In genomic region chr17:14308636-14308964, GRCh38 we compare ENCODE assay signal across 8 cellular contexts. TPM values are rescaled to one million over a fixed set of nuclear protein-coding genes. Genes with fewer than 3 reads are reported as not detected.
A peak's percentile ranks its signal among the peaks of the same experiment; 100 is the strongest.
DNase-seq lines count a peak whose midpoint lies in the region; ATAC-seq, FAIRE-seq and TF ChIP-seq lines count a peak whose summit lies in the region.

No MANE protein-coding gene starts in this region.

- CTCF ChIA-PET in CD4-positive, alpha-beta T cell (lab: Charles Lee): no interaction called here

- no peaks in the 10 kb centered on the region for H3K27me3 Mint-ChIP-seq in CD4-positive, alpha-beta T cell

- no peak overlapping the region for H3K27ac ChIP-seq in CD4-positive, alpha-beta T cell (ENCODE audit: low read depth, low read length)
- H3K27ac ChIP-seq in RWPE2 (ENCODE audit: poor library complexity, severe bottlenecking) (peak overlapping the region; percentile 73), esophagus muscularis mucosa (replicated peaks in 1 of 4) (peak overlapping the region in 2 of 4 donors; percentile 1 to 59), neutrophil (no peak overlapping the region)

- TF ChIP-seq POLR2A in esophagus muscularis mucosa (IDR thresholded peaks at IDR 0.05; ENCODE audit: low read depth): no peak

- TF ChIP-seq EP300 in esophagus muscularis mucosa (IDR thresholded peaks at IDR 0.05): no peak

- no peak for DNase-seq in CD4-positive, alpha-beta T cell
- DNase-seq in RWPE2 (ENCODE audit: low spot score) (no peak), esophagus muscularis mucosa (ENCODE audit: extremely low spot score) (no peak), NOMO-1 treated with dmso at 0.1 percent for 144 hours (lab: John Stamatoyannopoulos, UW; ENCODE audit: unreplicated experiment) (no peak), activated gamma-delta T cell (lab: John Stamatoyannopoulos, UW) (no peak), urothelium cell line (ENCODE audit: low spot score) (no peak)
- no peak for DNase-seq in effector CD4-positive, alpha-beta T cell

- no peaks in the 10 kb centered on the region for H3K36me3 ChIP-seq in RWPE2 (ENCODE audit: low read depth)
- no peaks in the 10 kb centered on the region for H3K36me3 ChIP-seq in esophagus muscularis mucosa
- H3K36me3 ChIP-seq in neutrophil: no peaks in the 10 kb centered on the region

- peak overlapping the region; percentile 46 for H3K4me3 ChIP-seq in RWPE2 (ENCODE audit: severe bottlenecking)
- peak overlapping the region; percentile 50 to 62 (median 54) for H3K4me3 ChIP-seq in esophagus muscularis mucosa
- peak overlapping the region; percentile 65 to 81 for H3K4me3 ChIP-seq in neutrophil (ENCODE audit: low read depth in 1 of 2, low read length in 1 of 2)

- WGBS in esophagus muscularis mucosa: 41% methylated on average over 4 of the region's 4 CpGs

- no peaks in the 10 kb centered on the region for H3K27me3 ChIP-seq in CD4-positive, alpha-beta T cell (ENCODE audit: control insufficient read depth, insufficient read depth, low read length)
- H3K27me3 ChIP-seq in RWPE2 (ENCODE audit: insufficient read depth, poor library complexity, severe bottlenecking): no peaks in the 10 kb centered on the region
- peaks cover 0 to 79% (median 33%) of the 10 kb centered on the region in 4 donors for H3K27me3 ChIP-seq in esophagus muscularis mucosa
- peaks cover 51% of the 10 kb centered on the region for H3K27me3 ChIP-seq in neutrophil

- no peaks in the 10 kb centered on the region for H3K9me3 Mint-ChIP-seq in CD4-positive, alpha-beta T cell

- H3K4me3 Mint-ChIP-seq in CD4-positive, alpha-beta T cell: peak overlapping the region; percentile 90

- ATAC-seq in CD4-positive, alpha-beta T cell (ENCODE audit: poor library complexity): no peak
- ATAC-seq in RWPE2 (ENCODE audit: low read depth): no peak

- peaks cover 43% of the 10 kb centered on the region for H3K36me3 Mint-ChIP-seq in CD4-positive, alpha-beta T cell (ENCODE audit: low read depth)

- H3K27ac Mint-ChIP-seq in CD4-positive, alpha-beta T cell: peak overlapping the region; percentile 36

- FAIRE-seq in urothelium cell line (lab: Jason Lieb, UNC): no peak

- no peaks in the 10 kb centered on the region for H3K9me3 ChIP-seq in CD4-positive, alpha-beta T cell (ENCODE audit: control insufficient read depth, low read length)
- H3K9me3 ChIP-seq in RWPE2 (ENCODE audit: severe bottlenecking): no peaks in the 10 kb centered on the region
- H3K9me3 ChIP-seq in esophagus muscularis mucosa: no peaks in the 10 kb centered on the region
- H3K9me3 ChIP-seq in neutrophil: no peaks in the 10 kb centered on the region

- POLR2A ChIA-PET in CD4-positive, alpha-beta T cell (lab: Charles Lee): interaction anchor here (1.0 to 1.6 kb wide), 5 partner anchors 8 to 120 kb away, joined by 3 to 13 read pairs (median 3); partner anchors contain the start of gene HS3ST3B1

- H3K4me1 ChIP-seq in RWPE2 (ENCODE audit: insufficient read depth, poor library complexity, severe bottlenecking): peaks cover 25% of the 10 kb centered on the region
- peaks cover 19 to 32% (median 28%) of the 10 kb centered on the region in 4 donors for H3K4me1 ChIP-seq in esophagus muscularis mucosa
- peaks cover 60 to 61% of the 10 kb centered on the region in 2 experiments for H3K4me1 ChIP-seq in neutrophil (ENCODE audit: control insufficient read depth in 1 of 2, insufficient read depth in 1 of 2, low read depth in 1 of 2, low read length in 1 of 2)

- peaks cover 79% of the 10 kb centered on the region for H3K4me1 Mint-ChIP-seq in CD4-positive, alpha-beta T cell (ENCODE audit: low read depth)

- intact Hi-C loops in CD4-positive, alpha-beta T cell (cut with DNase I, micrococcal nuclease): no loop called here
- intact Hi-C loops in esophagus muscularis mucosa (cut with DNase I): loop anchor here (5.0 to 10.0 kb wide), 2 partner anchors 626 to 971 kb away; no protein-coding TSS in a partner anchor

- no peak for TF ChIP-seq CTCF in CD4-positive, alpha-beta T cell (IDR thresholded peaks at IDR 0.05)
- TF ChIP-seq CTCF in RWPE2 (IDR thresholded peaks at IDR 0.05; ENCODE audit: poor library complexity, severe bottlenecking): no peak
- TF ChIP-seq CTCF in esophagus muscularis mucosa (IDR thresholded peaks at IDR 0.05): no peak
- TF ChIP-seq CTCF in neutrophil (IDR thresholded peaks at IDR 0.05): no peak

RNA-seq across cellular contexts. Expression of gene HS3ST3B1, which starts 7.7 kb away (rescaled TPM):
- 10 to 100 TPM in 1 of 2 experiments, 1 to 10 TPM in 1; 9.3 to 11.5 TPM for total RNA-seq in CD4-positive, alpha-beta T cell
- 1 to 10 TPM; 2.5 to 5.5 (median 3.3) TPM for total RNA-seq in esophagus muscularis mucosa
